8 cellular contexts compared by ENCODE assay signal in genomic region chr19:49875801-49876421, GRCh38. TPM values are rescaled to one million over a fixed set of nuclear protein-coding genes. Genes with fewer than 3 reads are reported as not detected.
DNase-seq lines count a peak whose midpoint lies in the region; ATAC-seq and TF ChIP-seq lines count a peak whose summit lies in the region.

No MANE protein-coding gene starts in this region.

- peaks cover 28 to 78% (median 51%) of the 10 kb centered on the region in 10 experiments for H3K4me1 ChIP-seq in BLaER1 treated with 17β-estradiol and CSF1 and Interleukin-3, amounts not matched to agents 10 nM and 100 nM
- peaks cover 36 to 55% (median 53%) of the 10 kb centered on the region in 3 donors for H3K4me1 ChIP-seq in skeletal muscle tissue (ENCODE audit: control insufficient read depth in 3 of 3, insufficient read depth in 3 of 3, low read length in 3 of 3)

- DNase-seq in HL-60 (ENCODE audit: low read depth in 1 of 2, low spot score in 1 of 2) (peak; percentile 55 to 59), SK-N-DZ (ENCODE audit: low spot score) (peak; percentile 57), anterior cingulate cortex (lab: John Stamatoyannopoulos, UW) (peak in 54 of 58 donors; percentile 12 to 79 (median 64)), NCI-H526 treated with DMSO at 0.1 percent for 48 hours (lab: John Stamatoyannopoulos, UW) (no peak)

- peak overlapping the region; percentile 80 to 99 (median 90) for H3K4me3 ChIP-seq in BLaER1 treated with 17β-estradiol and CSF1 and Interleukin-3, amounts not matched to agents 10 nM and 100 nM
- H3K4me3 ChIP-seq in HL-60 (replicated peaks; ENCODE audit: insufficient read depth, low read length) (peak overlapping the region; percentile 87), iPS-11a (ENCODE audit: low read depth, low read length) (peak overlapping the region; percentile 98), skeletal muscle tissue (ENCODE audit: low read length in 3 of 3) (peak overlapping the region; percentile 97 to 99 (median 99))

- peaks cover 9 to 53% (median 25%) of the 10 kb centered on the region in 11 experiments for H3K36me3 ChIP-seq in BLaER1 treated with 17β-estradiol and CSF1 and Interleukin-3, amounts not matched to agents 10 nM and 100 nM
- peaks cover 32 to 41% (median 40%) of the 10 kb centered on the region in 3 donors for H3K36me3 ChIP-seq in skeletal muscle tissue (ENCODE audit: control insufficient read depth in 3 of 3, insufficient read depth in 3 of 3, low read length in 3 of 3)

- H3K9ac ChIP-seq in BLaER1 treated with 17β-estradiol and CSF1 and Interleukin-3, amounts not matched to agents 10 nM and 100 nM: peak overlapping the region; percentile 93 to 98 (median 97)
- H3K9ac ChIP-seq in skeletal muscle tissue (ENCODE audit: low read depth in 1 of 3, low read length in 3 of 3): peak overlapping the region; percentile 99 to 100 (median 100)

- no peaks in the 10 kb centered on the region for H3K27me3 ChIP-seq in BLaER1 treated with 17β-estradiol and CSF1 and Interleukin-3, amounts not matched to agents 10 nM and 100 nM
- H3K27me3 ChIP-seq in HL-60 (ENCODE audit: insufficient read depth, poor library complexity, severe bottlenecking): no peaks in the 10 kb centered on the region
- no peaks in the 10 kb centered on the region for H3K27me3 ChIP-seq in skeletal muscle tissue (ENCODE audit: control insufficient read depth in 3 of 3, insufficient read depth in 3 of 3, low read length in 3 of 3)

- H3K4me2 ChIP-seq in BLaER1 treated with 17β-estradiol and CSF1 and Interleukin-3, amounts not matched to agents 10 nM and 100 nM: peak overlapping the region; percentile 77 to 99 (median 97)

- peaks cover 0 to under 1% (median 0%) of the 10 kb centered on the region in 11 experiments; a peak in 1 of 22 replicates for H4K20me1 ChIP-seq in BLaER1 treated with 17β-estradiol and CSF1 and Interleukin-3, amounts not matched to agents 10 nM and 100 nM

- H3K27ac ChIP-seq in BLaER1 treated with 17β-estradiol and CSF1 and Interleukin-3, amounts not matched to agents 10 nM and 100 nM: peak overlapping the region; percentile 92 to 99 (median 98)
- H3K27ac ChIP-seq in HL-60 (replicated peaks): peak overlapping the region; percentile 95
- peak overlapping the region; percentile 99 for H3K27ac ChIP-seq in skeletal muscle tissue (ENCODE audit: low read depth, low read length)

- no peak for ATAC-seq in GM19397 (IDR thresholded peaks at IDR 0.05; ENCODE audit: unreplicated experiment)

- no peaks in the 10 kb centered on the region for H3K9me3 ChIP-seq in BLaER1 treated with 17β-estradiol and CSF1 and Interleukin-3, amounts not matched to agents 10 nM and 100 nM (replicated peaks in 1 of 11)
- no peaks in the 10 kb centered on the region for H3K9me3 ChIP-seq in skeletal muscle tissue (ENCODE audit: control insufficient read depth in 3 of 3, low read length in 3 of 3)

- no peak for TF ChIP-seq CTCF in HL-60 (IDR thresholded peaks at IDR 0.05; ENCODE audit: insufficient read depth, low read length)

RNA-seq across cellular contexts. Expression of gene AKT1S1, which starts 1.2 kb away (rescaled TPM):
- 4.9 TPM in 2 replicates for polyA plus RNA-seq in SK-N-DZ (2014; cell fraction: cytosol; rRNA removed)
- polyA plus RNA-seq in SK-N-DZ (2014; cell fraction: nucleus; rRNA removed): 8.1 and 13.5 TPM in 2 replicates
- 3.1 TPM for total RNA-seq in skeletal muscle tissue

RNA-seq across cellular contexts. Expression of gene TBC1D17, which starts 1.6 kb away (rescaled TPM):
- 4.3 and 5.3 TPM in 2 replicates for polyA plus RNA-seq in SK-N-DZ (2014; cell fraction: cytosol; rRNA removed)
- polyA plus RNA-seq in SK-N-DZ (2014; cell fraction: nucleus; rRNA removed): 10.3 and 15.1 TPM in 2 replicates
- total RNA-seq in skeletal muscle tissue: 7.3 TPM

RNA-seq across cellular contexts. Expression of gene PNKP, which starts 8.5 kb away (rescaled TPM):
- polyA plus RNA-seq in SK-N-DZ (2014; cell fraction: cytosol; rRNA removed): 7.7 and 19.2 TPM in 2 replicates
- 75.5 and 87.4 TPM in 2 replicates for polyA plus RNA-seq in SK-N-DZ (2014; cell fraction: nucleus; rRNA removed)
- 17.2 TPM for total RNA-seq in skeletal muscle tissue

RNA-seq across cellular contexts. Expression of gene IL4I1, which starts 20.8 kb away (rescaled TPM):
- not detected in 2 replicates for polyA plus RNA-seq in SK-N-DZ (2014; cell fraction: cytosol; rRNA removed)
- not detected in 2 replicates for polyA plus RNA-seq in SK-N-DZ (2014; cell fraction: nucleus; rRNA removed)
- total RNA-seq in skeletal muscle tissue: 0.52 TPM

RNA-seq across cellular contexts. Expression of gene PTOV1, which starts 25.0 kb away (rescaled TPM):
- 131 and 164 TPM in 2 replicates for polyA plus RNA-seq in SK-N-DZ (2014; cell fraction: cytosol; rRNA removed)
- polyA plus RNA-seq in SK-N-DZ (2014; cell fraction: nucleus; rRNA removed): 365 and 432 TPM in 2 replicates
- 63.7 TPM for total RNA-seq in skeletal muscle tissue
